In the genomic region with DNA sequence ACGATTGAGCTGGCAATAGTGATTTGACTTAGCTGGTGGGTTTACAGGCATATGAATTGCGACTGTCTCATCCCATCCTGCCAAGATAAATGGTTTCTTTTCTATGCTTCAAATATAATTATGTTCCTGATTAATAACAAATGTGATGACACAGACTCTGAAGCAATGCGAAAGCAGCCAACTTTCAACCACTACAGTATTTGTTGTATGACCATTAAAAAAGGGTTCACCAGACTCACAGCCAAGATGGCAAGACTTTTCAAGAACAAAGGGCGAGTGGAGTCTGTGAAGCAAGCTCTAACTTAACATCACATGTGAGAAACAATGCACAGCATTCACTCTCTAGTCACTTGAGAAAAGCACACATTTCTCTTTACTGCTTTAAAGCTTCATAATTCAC, we compare ENCODE assay signal across 12 cellular contexts.
"Had no signal": no experiment of that assay in that cellular context is flagged by ENCODE, and none has a peak within 500 bp of the region (broad histone marks: within the 10 kb centered on the region; RNA-seq: fewer than 3 reads in every experiment).

No MANE protein-coding gene starts in this region.

- H3K36me3 ChIP-seq: esophagus muscularis mucosa, upper lobe of right lung had no signal

- H3K9me3 Mint-ChIP-seq: activated B cell treated with CpG ODN at 0.5 μM for 24 hours had no signal

- H3K27ac ChIP-seq: body of pancreas, dorsolateral prefrontal cortex, esophagus muscularis mucosa, upper lobe of right lung had no signal

- DNase-seq: activated B cell treated with CpG ODN at 0.5 μM for 24 hours; activated CD4-positive, alpha-beta T cell treated with anti-CD3 and anti-CD28 coated beads, Interleukin-2, amount 10 ng/mL, durations not matched to agents 7 days and 5 days; activated CD8-positive, alpha-beta memory T cell treated with anti-CD3 and anti-CD28 coated beads for 24 hours; activated naive CD4-positive, alpha-beta T cell treated with Interleukin-2 at 50 U/mL for 16 hours; body of pancreas; dorsolateral prefrontal cortex; immature natural killer cell; stimulated activated CD4-positive, alpha-beta T cell treated with anti-CD3 and anti-CD28 coated beads, Interleukin-2, amount 100 ng/mL, for 48 hours; stimulated activated naive CD8-positive, alpha-beta T cell treated with anti-CD3 and anti-CD28 coated beads, Interleukin-15, Interleukin-2, amounts not matched to agents 100 U/mL and 50 U/mL, for 24 hours; T-helper 17 cell; upper lobe of right lung had no signal

- H3K36me3 Mint-ChIP-seq: immature natural killer cell had no signal

- H3K27ac Mint-ChIP-seq: activated B cell treated with CpG ODN at 0.5 μM for 24 hours; activated CD4-positive, alpha-beta T cell treated with anti-CD3 and anti-CD28 coated beads, Interleukin-2, amount 10 ng/mL, durations not matched to agents 7 days and 5 days; immature natural killer cell; T-helper 17 cell had no signal

- H3K27me3 Mint-ChIP-seq: activated B cell treated with CpG ODN at 0.5 μM for 24 hours; activated CD4-positive, alpha-beta T cell treated with anti-CD3 and anti-CD28 coated beads, Interleukin-2, amount 10 ng/mL, durations not matched to agents 7 days and 5 days; T-helper 17 cell had no signal

- H3K9me3 ChIP-seq: body of pancreas, esophagus muscularis mucosa, upper lobe of right lung had no signal

- H3K4me1 Mint-ChIP-seq: activated B cell treated with CpG ODN at 0.5 μM for 24 hours; activated CD4-positive, alpha-beta T cell treated with anti-CD3 and anti-CD28 coated beads, Interleukin-2, amount 10 ng/mL, durations not matched to agents 7 days and 5 days; immature natural killer cell; T-helper 17 cell had no signal

- H3K4me3 ChIP-seq: body of pancreas, dorsolateral prefrontal cortex, esophagus muscularis mucosa, upper lobe of right lung had no signal

- H3K4me3 Mint-ChIP-seq: activated B cell treated with CpG ODN at 0.5 μM for 24 hours; activated CD4-positive, alpha-beta T cell treated with anti-CD3 and anti-CD28 coated beads, Interleukin-2, amount 10 ng/mL, durations not matched to agents 7 days and 5 days; immature natural killer cell; T-helper 17 cell had no signal
